Comparison of ENCODE assay signal across 10 cellular contexts in genomic region chr2:113231064-113231463, GRCh38.
"Had no signal": no experiment of that assay in that cellular context is flagged by ENCODE, and none has a peak within 500 bp of the region (broad histone marks: within the 10 kb centered on the region; RNA-seq: fewer than 3 reads in every experiment).

No MANE protein-coding gene starts in this region.

- H3K27me3 ChIP-seq: ovary, transverse colon, vagina had no signal

- FAIRE-seq: endometrium had no signal

- H3K36me3 Mint-ChIP-seq: stimulated activated memory B cell treated with anti-CD40 and anti-IgM and Interleukin-4, amounts not matched to agents 10 μg/mL and 1 μg/mL and 100 μg/mL, for 72 hours had no signal

- H3K27ac ChIP-seq: ovary, transverse colon, vagina had no signal

- H3K36me3 ChIP-seq: ovary, transverse colon, vagina had no signal

- H3K4me1 ChIP-seq: vagina had no signal

- DNase-seq: activated CD4-positive, alpha-beta T cell treated with anti-CD3 and anti-CD28 coated beads, Interleukin-2, amount 10 ng/mL, durations not matched to agents 7 days and 5 days; activated CD8-positive, alpha-beta memory T cell treated with anti-CD3 and anti-CD28 coated beads for 24 hours; activated naive CD4-positive, alpha-beta T cell treated with anti-CD3 and anti-CD28 coated beads for 36 hours; activated naive CD8-positive, alpha-beta T cell treated with anti-CD3 and anti-CD28 coated beads, Interleukin-2, amount 50 U/mL, for 24 hours; ovary; SW 1271; transverse colon had no signal

- H3K9me3 ChIP-seq: ovary, transverse colon, vagina had no signal

- ATAC-seq: stimulated activated memory B cell treated with anti-CD40 and anti-IgM and Interleukin-4, amounts not matched to agents 10 μg/mL and 1 μg/mL and 100 μg/mL, for 72 hours had no signal

- H3K9me3 Mint-ChIP-seq: activated CD4-positive, alpha-beta T cell treated with anti-CD3 and anti-CD28 coated beads, Interleukin-2, amount 10 ng/mL, durations not matched to agents 7 days and 5 days; activated naive CD4-positive, alpha-beta T cell treated with anti-CD3 and anti-CD28 coated beads for 36 hours; activated naive CD8-positive, alpha-beta T cell treated with anti-CD3 and anti-CD28 coated beads, Interleukin-2, amount 50 U/mL, for 24 hours; stimulated activated memory B cell treated with anti-CD40 and anti-IgM and Interleukin-4, amounts not matched to agents 10 μg/mL and 1 μg/mL and 100 μg/mL, for 72 hours had no signal

- H3K27ac Mint-ChIP-seq: activated naive CD4-positive, alpha-beta T cell treated with anti-CD3 and anti-CD28 coated beads for 36 hours; stimulated activated memory B cell treated with anti-CD40 and anti-IgM and Interleukin-4, amounts not matched to agents 10 μg/mL and 1 μg/mL and 100 μg/mL, for 72 hours had no signal

- H3K4me3 Mint-ChIP-seq: activated CD4-positive, alpha-beta T cell treated with anti-CD3 and anti-CD28 coated beads, Interleukin-2, amount 10 ng/mL, durations not matched to agents 7 days and 5 days; activated naive CD4-positive, alpha-beta T cell treated with anti-CD3 and anti-CD28 coated beads for 36 hours; activated naive CD8-positive, alpha-beta T cell treated with anti-CD3 and anti-CD28 coated beads, Interleukin-2, amount 50 U/mL, for 24 hours; stimulated activated memory B cell treated with anti-CD40 and anti-IgM and Interleukin-4, amounts not matched to agents 10 μg/mL and 1 μg/mL and 100 μg/mL, for 72 hours had no signal

- H3K27me3 Mint-ChIP-seq: activated CD4-positive, alpha-beta T cell treated with anti-CD3 and anti-CD28 coated beads, Interleukin-2, amount 10 ng/mL, durations not matched to agents 7 days and 5 days; activated naive CD8-positive, alpha-beta T cell treated with anti-CD3 and anti-CD28 coated beads, Interleukin-2, amount 50 U/mL, for 24 hours; stimulated activated memory B cell treated with anti-CD40 and anti-IgM and Interleukin-4, amounts not matched to agents 10 μg/mL and 1 μg/mL and 100 μg/mL, for 72 hours had no signal

- H3K4me3 ChIP-seq: ovary, transverse colon, vagina had no signal
